ENCODE assay signal across 17 cellular contexts in genomic region chr3:16326724-16327349, GRCh38.
DNase-seq lines count a peak whose midpoint lies in the region; ATAC-seq and TF ChIP-seq lines count a peak whose summit lies in the region.
"Had no signal": no experiment of that assay in that cellular context is flagged by ENCODE, and none has a peak within 500 bp of the region (broad histone marks: within the 10 kb centered on the region; RNA-seq: fewer than 3 reads in every experiment).

No MANE protein-coding gene starts in this region.

- H3K4me3 Mint-ChIP-seq in natural killer cell treated with Interleukin-12 subunit alpha and Interleukin-12 subunit beta and Interleukin-15 and Interleukin-18, amount 100 ng/mL, for 72 hours = no peak overlapping the region
- H3K4me3 Mint-ChIP-seq in natural killer cell = no peak overlapping the region
- H3K4me3 Mint-ChIP-seq: B cell, mesothelial cell of epicardium had no signal

- TF ChIP-seq POLR2A in gastroesophageal sphincter (IDR thresholded peaks at IDR 0.05) = no peak

- intact Hi-C loops in natural killer cell (cut with micrococcal nuclease) = no loop called here

- H3K27ac ChIP-seq in gastroesophageal sphincter = peak overlapping the region in 3 of 4 donors; percentile 61 to 77 (median 68)

- peak overlapping the region; percentile 16 to 69 for H3K27ac Mint-ChIP-seq in natural killer cell treated with Interleukin-12 subunit alpha and Interleukin-12 subunit beta and Interleukin-15 and Interleukin-18, amount 100 ng/mL, for 72 hours
- H3K27ac Mint-ChIP-seq in natural killer cell = no peak overlapping the region
- peak overlapping the region; percentile 85 to 91 for H3K27ac Mint-ChIP-seq in activated naive CD4-positive, alpha-beta T cell treated with anti-CD3 and anti-CD28 coated beads, Interleukin-2, amount 50 U/mL, for 72 hours
- H3K27ac Mint-ChIP-seq: B cell, mesothelial cell of epicardium had no signal

- no peak for ATAC-seq in natural killer cell treated with Interleukin-12 subunit alpha and Interleukin-12 subunit beta and Interleukin-15 and Interleukin-18, amount 100 ng/mL, for 72 hours
- no peak for ATAC-seq in natural killer cell
- no peak for ATAC-seq in activated naive CD4-positive, alpha-beta T cell treated with anti-CD3 and anti-CD28 coated beads, Interleukin-2, amount 50 U/mL, for 72 hours
- ATAC-seq in gastroesophageal sphincter = no peak
- ATAC-seq in GM18858 (IDR thresholded peaks at IDR 0.05; ENCODE audit: unreplicated experiment) = no peak
- ATAC-seq in GM19463 (IDR thresholded peaks at IDR 0.05; ENCODE audit: unreplicated experiment) = no peak
- ATAC-seq: HCT116 had no signal

- H3K27me3 ChIP-seq in gastroesophageal sphincter = no peaks in the 10 kb centered on the region
- no peaks in the 10 kb centered on the region for H3K27me3 ChIP-seq in MG63
- H3K27me3 ChIP-seq: thyroid gland had no signal

- no peaks in the 10 kb centered on the region for H3K27me3 Mint-ChIP-seq in natural killer cell treated with Interleukin-12 subunit alpha and Interleukin-12 subunit beta and Interleukin-15 and Interleukin-18, amount 100 ng/mL, for 72 hours
- H3K27me3 Mint-ChIP-seq in natural killer cell (ENCODE audit: low read depth in 2 of 2) = no peaks in the 10 kb centered on the region
- H3K27me3 Mint-ChIP-seq: B cell had no signal

- H3K4me3 ChIP-seq in gastroesophageal sphincter (no peak overlapping the region), MG63 (no peak overlapping the region)
- H3K4me3 ChIP-seq: thyroid gland had no signal

- no peak for TF ChIP-seq EP300 in gastroesophageal sphincter (IDR thresholded peaks at IDR 0.05)

- H3K4me1 ChIP-seq in gastroesophageal sphincter = peaks cover 0 to 21% (median 4%) of the 10 kb centered on the region in 3 donors

- H3K36me3 ChIP-seq in gastroesophageal sphincter (peaks cover 0 to 46% of the 10 kb centered on the region in 2 donors), MG63 (peaks cover 3% of the 10 kb centered on the region; the same call in 1 of the 2 replicates)
- H3K36me3 ChIP-seq: thyroid gland had no signal

- 26 to 54% methylated on average over 9 to 15 of the region's 15 CpGs for WGBS in gastroesophageal sphincter (ENCODE audit: low coverage in 1 of 2), 2 donors

- H3K9me3 Mint-ChIP-seq in natural killer cell treated with Interleukin-12 subunit alpha and Interleukin-12 subunit beta and Interleukin-15 and Interleukin-18, amount 100 ng/mL, for 72 hours = peaks cover 4% of the 10 kb centered on the region
- H3K9me3 Mint-ChIP-seq in natural killer cell = peaks cover 3 to 4% of the 10 kb centered on the region in 2 donors
- H3K9me3 Mint-ChIP-seq in activated naive CD4-positive, alpha-beta T cell treated with anti-CD3 and anti-CD28 coated beads, Interleukin-2, amount 50 U/mL, for 72 hours = peaks cover 5 to 6% of the 10 kb centered on the region in 2 donors

- TF ChIP-seq CTCF in natural killer cell (IDR thresholded peaks at IDR 0.05) = no peak
- no peak for TF ChIP-seq CTCF in gastroesophageal sphincter (IDR thresholded peaks at IDR 0.05)

- no peak for DNase-seq in natural killer cell treated with Interleukin-12 subunit alpha and Interleukin-12 subunit beta and Interleukin-15 and Interleukin-18, amount 100 ng/mL, for 72 hours (ENCODE audit: low spot score)
- DNase-seq in natural killer cell = no peak
- DNase-seq in activated naive CD4-positive, alpha-beta T cell treated with anti-CD3 and anti-CD28 coated beads, Interleukin-2, amount 50 U/mL, for 72 hours (ENCODE audit: low spot score in 2 of 2) = no peak
- no peak for DNase-seq in MG63
- DNase-seq: activated CD4-positive, alpha-beta T cell treated with anti-CD3 and anti-CD28 coated beads for 4 hours; kidney; NCI-H146; NCI-H446; stimulated activated CD4-positive, alpha-beta T cell treated with anti-CD3 and anti-CD28 coated beads, Interleukin-4, amount 100 ng/mL, for 1 hour; T-helper 9 cell had no signal

- H3K9me3 ChIP-seq in gastroesophageal sphincter (peaks cover 0 to 8% (median 0%) of the 10 kb centered on the region in 3 donors), MG63 (no peaks in the 10 kb centered on the region)
- H3K9me3 ChIP-seq: thyroid gland had no signal

- peaks cover 0 to 23% of the 10 kb centered on the region in 2 donors for H3K4me1 Mint-ChIP-seq in natural killer cell treated with Interleukin-12 subunit alpha and Interleukin-12 subunit beta and Interleukin-15 and Interleukin-18, amount 100 ng/mL, for 72 hours (ENCODE audit: low read depth in 2 of 2)
- peaks cover 5 to 14% of the 10 kb centered on the region in 2 donors for H3K4me1 Mint-ChIP-seq in natural killer cell
- H3K4me1 Mint-ChIP-seq: B cell, mesothelial cell of epicardium had no signal

- peaks cover 11% of the 10 kb centered on the region for H3K36me3 Mint-ChIP-seq in natural killer cell treated with Interleukin-12 subunit alpha and Interleukin-12 subunit beta and Interleukin-15 and Interleukin-18, amount 100 ng/mL, for 72 hours
- peaks cover 16% of the 10 kb centered on the region for H3K36me3 Mint-ChIP-seq in natural killer cell
- peaks cover 18 to 41% of the 10 kb centered on the region in 2 donors for H3K36me3 Mint-ChIP-seq in activated naive CD4-positive, alpha-beta T cell treated with anti-CD3 and anti-CD28 coated beads, Interleukin-2, amount 50 U/mL, for 72 hours

Comparison
In these comparisons a context has a peak if more than half of its experiments do, and no peak if none do; other contexts are left out.
1. H3K27ac Mint-ChIP-seq: peak in natural killer cell treated with Interleukin-12 subunit alpha and Interleukin-12 subunit beta and Interleukin-15 and Interleukin-18, amount 100 ng/mL, for 72 hours (2 of 2) and activated naive CD4-positive, alpha-beta T cell treated with anti-CD3 and anti-CD28 coated beads, Interleukin-2, amount 50 U/mL, for 72 hours (2 of 2); none in natural killer cell (0 of 2).